In genomic region chr7:6273380-6273837, GRCh38 we compare ENCODE assay signal across 8 cellular contexts. TPM values are rescaled to one million over a fixed set of nuclear protein-coding genes. Genes with fewer than 3 reads are reported as not detected.
DNase-seq lines count a peak whose midpoint lies in the region; ATAC-seq and TF ChIP-seq lines count a peak whose summit lies in the region.

No MANE protein-coding gene starts in this region.

- H3K9me3 Mint-ChIP-seq in Calu3 (ENCODE audit: low read depth, unreplicated experiment) = no peaks in the 10 kb centered on the region
- H3K9me3 Mint-ChIP-seq in naive B cell = peaks cover 0 to 1% (median 0%) of the 10 kb centered on the region in 7 donors

- CTCF ChIA-PET in Calu3 (lab: Charles Lee) = interaction anchor here (1.4 kb wide), 1 partner anchor 9 kb away, joined by 5 read pairs; no protein-coding TSS in a partner anchor

- BruUV-seq in Calu3 (replicated peaks; lab: Mats Ljungman, UMichigan) = no TSS peak

- TF ChIP-seq POLR2A in GM18505 (IDR thresholded peaks at IDR 0.05; ENCODE audit: borderline replicate concordance, extremely low read depth, insufficient read depth, insufficient read length) = no peak

- intact Hi-C loops in Calu3 (cut with micrococcal nuclease; ENCODE audit: unreplicated experiment) = loop anchor here (5.0 kb wide), 3 partner anchors 34 to 111 kb away; no protein-coding TSS in a partner anchor

- H3K27me3 Mint-ChIP-seq in Calu3 (ENCODE audit: unreplicated experiment) = no peaks in the 10 kb centered on the region
- no peaks in the 10 kb centered on the region for H3K27me3 Mint-ChIP-seq in naive B cell

- H3K4me3 Mint-ChIP-seq in Calu3 (ENCODE audit: low read depth, unreplicated experiment) (peak overlapping the region; percentile 99), naive B cell (peak overlapping the region; percentile 80 to 96 (median 86))

- ATAC-seq in naive B cell (ENCODE audit: low read depth in 2 of 2) = no peak
- no peak for ATAC-seq in GM18505 (IDR thresholded peaks at IDR 0.05; ENCODE audit: unreplicated experiment)

- H3K27ac Mint-ChIP-seq in Calu3 (ENCODE audit: unreplicated experiment) (no peak overlapping the region), naive B cell (no peak overlapping the region)

- no peak for TF ChIP-seq CTCF in Calu3 (IDR thresholded peaks at IDR 0.05; ENCODE audit: unreplicated experiment)

- H3K4me1 Mint-ChIP-seq in Calu3 (ENCODE audit: low read depth, unreplicated experiment) (peaks cover 63% of the 10 kb centered on the region), naive B cell (peaks cover 13 to 34% (median 20%) of the 10 kb centered on the region in 3 donors)

- H3K36me3 Mint-ChIP-seq in Calu3 (ENCODE audit: insufficient read depth, unreplicated experiment) = peaks cover 33% of the 10 kb centered on the region
- H3K36me3 Mint-ChIP-seq in naive B cell = no peaks in the 10 kb centered on the region

- DNase-seq in Calu3 = no peak
- DNase-seq in NCI-H1105 (lab: John Stamatoyannopoulos, UW) = peak; percentile 92
- DNase-seq in SW480 (ENCODE audit: low spot score) = peak; percentile 78
- no peak for DNase-seq in naive B cell
- no peak for DNase-seq in superior temporal gyrus (ENCODE audit: extremely low spot score)
- DNase-seq in HuH-7.5 (ENCODE audit: low spot score) = no peak
- no peak for DNase-seq in pons (ENCODE audit: low spot score)

RNA-seq across cellular contexts. Expression of gene CYTH3, which starts 1.0 kb away (rescaled TPM):
- 47.2 and 73.4 TPM in 2 replicates for total RNA-seq in Calu3 (2022)
- 1 to 10 TPM; 2.1 to 5.7 (median 2.7) TPM for polyA plus RNA-seq in naive B cell (ENCODE audit: low read depth in 6 of 6)

Comparison
In these comparisons a context has a peak if more than half of its experiments do, and no peak if none do; other contexts are left out.
1. DNase-seq: peak in NCI-H1105 (single experiment) and SW480 (single experiment); none in Calu3 (single experiment), naive B cell (single experiment), superior temporal gyrus (single experiment), HuH-7.5 (single experiment) and pons (single experiment).